Comparison of ENCODE assay signal across 17 cellular contexts in genomic region chr4:52750213-52750612, GRCh38. TPM values are rescaled to one million over a fixed set of nuclear protein-coding genes. Genes with fewer than 3 reads are reported as not detected.
A peak's percentile ranks its signal among the peaks of the same experiment; 100 is the strongest.
DNase-seq lines count a peak whose midpoint lies in the region; ATAC-seq and TF ChIP-seq lines count a peak whose summit lies in the region.
"Had no signal": no experiment of that assay in that cellular context is flagged by ENCODE, and none has a peak within 500 bp of the region (broad histone marks: within the 10 kb centered on the region; RNA-seq: fewer than 3 reads in every experiment).

No MANE protein-coding gene starts in this region.

- TF ChIP-seq CTCF in MCF 10A (IDR thresholded peaks at IDR 0.05; ENCODE audit: unreplicated experiment): no peak
- TF ChIP-seq CTCF in breast epithelium (IDR thresholded peaks at IDR 0.05): no peak

- no peaks in the 10 kb centered on the region for H3K27me3 Mint-ChIP-seq in MCF 10A (ENCODE audit: insufficient read depth, unreplicated experiment)
- peaks cover 69% of the 10 kb centered on the region for H3K27me3 Mint-ChIP-seq in T-helper 17 cell
- peaks cover 80% of the 10 kb centered on the region for H3K27me3 Mint-ChIP-seq in stimulated activated naive CD8-positive, alpha-beta T cell treated with anti-CD3 and anti-CD28 coated beads, Interleukin-15, amount 100 ng/mL, for 72 hours

- H3K9me3 ChIP-seq in breast epithelium (no peaks in the 10 kb centered on the region), T-helper 17 cell (ENCODE audit: control insufficient read depth, low read length, poor library complexity, severe bottlenecking) (no peaks in the 10 kb centered on the region), iPS-15b (ENCODE audit: control insufficient read depth, insufficient read depth, low read length) (no peaks in the 10 kb centered on the region)
- H3K9me3 ChIP-seq: tibial artery had no signal

- H3K4me1 Mint-ChIP-seq in MCF 10A (ENCODE audit: insufficient read depth, unreplicated experiment) (no peaks in the 10 kb centered on the region), T-helper 17 cell (peaks cover 7% of the 10 kb centered on the region)
- peaks cover 15% of the 10 kb centered on the region for H3K4me1 Mint-ChIP-seq in stimulated activated naive CD8-positive, alpha-beta T cell treated with anti-CD3 and anti-CD28 coated beads, Interleukin-15, amount 100 ng/mL, for 72 hours

- no peak overlapping the region for H3K9ac ChIP-seq in iPS-15b (ENCODE audit: low read depth, low read length)
- H3K9ac ChIP-seq: BLaER1, parathyroid adenoma had no signal

- intact Hi-C loops in MCF 10A (cut with micrococcal nuclease) (loop anchor here (2.0 kb wide), 1 partner anchor 113 kb away; the partner anchor contains the start of gene RASL11B), breast epithelium (cut with DNase I; ENCODE audit: low total_unique reads) (no loop called here)

- no peak overlapping the region for H3K27ac ChIP-seq in breast epithelium
- H3K27ac ChIP-seq: BLaER1, parathyroid adenoma, SJCRH30, tibial artery had no signal

- POLR2A ChIA-PET in MCF 10A (lab: Yijun Ruan, JAX): no interaction called here

- no TSS peak for BruUV-seq in MCF 10A (replicated peaks; lab: Mats Ljungman, UMichigan)

- CTCF ChIA-PET in MCF 10A (lab: Yijun Ruan, JAX): no interaction called here

- H3K27ac Mint-ChIP-seq in MCF 10A (ENCODE audit: low read depth, unreplicated experiment) (no peak overlapping the region), T-helper 17 cell (no peak overlapping the region)
- no peak overlapping the region for H3K27ac Mint-ChIP-seq in stimulated activated naive CD8-positive, alpha-beta T cell treated with anti-CD3 and anti-CD28 coated beads, Interleukin-15, amount 100 ng/mL, for 72 hours

- no peak for TF ChIP-seq POLR2A in breast epithelium (IDR thresholded peaks at IDR 0.05)

- H3K4me1 ChIP-seq in breast epithelium: no peaks in the 10 kb centered on the region
- peaks cover 2% of the 10 kb centered on the region for H3K4me1 ChIP-seq in iPS-15b (ENCODE audit: control insufficient read depth, insufficient read depth, low read length)
- H3K4me1 ChIP-seq: BLaER1, parathyroid adenoma had no signal

- no peak for ATAC-seq in T-helper 17 cell
- ATAC-seq in stimulated activated naive CD8-positive, alpha-beta T cell treated with anti-CD3 and anti-CD28 coated beads, Interleukin-15, amount 100 ng/mL, for 72 hours: no peak

- H3K36me3 ChIP-seq in breast epithelium (no peaks in the 10 kb centered on the region), iPS-15b (ENCODE audit: control insufficient read depth, insufficient read depth, low read length) (peaks cover 3% of the 10 kb centered on the region)
- H3K36me3 ChIP-seq: BLaER1, SJCRH30, tibial artery had no signal

- DNase-seq in MCF 10A (ENCODE audit: unreplicated experiment): no peak
- no peak for DNase-seq in breast epithelium (ENCODE audit: low spot score in 2 of 2)
- DNase-seq in T-helper 17 cell: no peak
- DNase-seq in stimulated activated naive CD8-positive, alpha-beta T cell treated with anti-CD3 and anti-CD28 coated beads, Interleukin-15, amount 100 ng/mL, for 72 hours: no peak
- DNase-seq in superior temporal gyrus (ENCODE audit: extremely low spot score): no peak
- no peak for DNase-seq in putamen (ENCODE audit: low spot score)
- no peak for DNase-seq in HPDE6-E6E7 (ENCODE audit: extremely low spot score)
- DNase-seq: KBM-7, mesenchymal stem cell, NCI-H1417, NCI-H345, SJCRH30, tibial artery had no signal

- H3K4me3 Mint-ChIP-seq in MCF 10A (ENCODE audit: unreplicated experiment) (peak overlapping the region; percentile 81), T-helper 17 cell (peak overlapping the region; percentile 84)
- peak overlapping the region; percentile 80 to 85 for H3K4me3 Mint-ChIP-seq in stimulated activated naive CD8-positive, alpha-beta T cell treated with anti-CD3 and anti-CD28 coated beads, Interleukin-15, amount 100 ng/mL, for 72 hours

- H3K4me3 ChIP-seq in breast epithelium (peak overlapping the region in 1 of 3 donors; percentile 64), iPS-15b (ENCODE audit: low read depth, low read length) (peak overlapping the region; percentile 42)
- H3K4me3 ChIP-seq: BLaER1, SJCRH30 had no signal

- H3K36me3 Mint-ChIP-seq in MCF 10A (ENCODE audit: insufficient read depth, unreplicated experiment) (peaks cover 16% of the 10 kb centered on the region), T-helper 17 cell (ENCODE audit: low read depth) (peaks cover 4% of the 10 kb centered on the region)

- H3K27me3 ChIP-seq in breast epithelium (no peaks in the 10 kb centered on the region), iPS-15b (ENCODE audit: control insufficient read depth, insufficient read depth, low read length) (peaks cover 27% of the 10 kb centered on the region)
- H3K27me3 ChIP-seq: BLaER1, SJCRH30 had no signal

- no peaks in the 10 kb centered on the region for H3K9me3 Mint-ChIP-seq in MCF 10A (ENCODE audit: unreplicated experiment)
- H3K9me3 Mint-ChIP-seq in stimulated activated naive CD8-positive, alpha-beta T cell treated with anti-CD3 and anti-CD28 coated beads, Interleukin-15, amount 100 ng/mL, for 72 hours: no peaks in the 10 kb centered on the region

RNA-seq across cellular contexts. Expression of gene ERVMER34-1, which starts 1.0 kb away (rescaled TPM):
- 6.2 and 6.7 TPM in 2 replicates for total RNA-seq in MCF 10A (2022)
- total RNA-seq in breast epithelium: 1 to 10 TPM in 2 of 3 donors, not detected in 1; 1.6 to 2.8 TPM
- total RNA-seq in T-helper 17 cell: not detected
- total RNA-seq: GM12878 had no signal
